1 cellular context compared by ENCODE assay signal in genomic region chr11:132490976-132491375, GRCh38.
TF ChIP-seq lines count a peak whose summit lies in the region.

No MANE protein-coding gene starts in this region.

TF ChIP-seq in SK-N-SH treated with all-trans-retinoic acid at 6 μM for 48 hours, 23 proteins besides CTCF, POLR2A, EP300 and RAD21 (continued from another document):
- TF ChIP-seq, protein P1, sequence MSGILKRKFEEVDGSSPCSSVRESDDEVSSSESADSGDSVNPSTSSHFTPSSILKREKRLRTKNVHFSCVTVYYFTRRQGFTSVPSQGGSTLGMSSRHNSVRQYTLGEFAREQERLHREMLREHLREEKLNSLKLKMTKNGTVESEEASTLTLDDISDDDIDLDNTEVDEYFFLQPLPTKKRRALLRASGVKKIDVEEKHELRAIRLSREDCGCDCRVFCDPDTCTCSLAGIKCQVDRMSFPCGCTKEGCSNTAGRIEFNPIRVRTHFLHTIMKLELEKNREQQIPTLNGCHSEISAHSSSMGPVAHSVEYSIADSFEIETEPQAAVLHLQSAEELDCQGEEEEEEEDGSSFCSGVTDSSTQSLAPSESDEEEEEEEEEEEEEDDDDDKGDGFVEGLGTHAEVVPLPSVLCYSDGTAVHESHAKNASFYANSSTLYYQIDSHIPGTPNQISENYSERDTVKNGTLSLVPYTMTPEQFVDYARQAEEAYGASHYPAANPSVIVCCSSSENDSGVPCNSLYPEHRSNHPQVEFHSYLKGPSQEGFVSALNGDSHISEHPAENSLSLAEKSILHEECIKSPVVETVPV (CRISPR knock-in tag; IDR thresholded peaks at IDR 0.05), result no peak
